ENCODE assay signal across 16 cellular contexts in genomic region chr10:104150206-104150605, GRCh38. TPM values are rescaled to one million over a fixed set of nuclear protein-coding genes. Genes with fewer than 3 reads are reported as not detected.
DNase-seq lines count a peak whose midpoint lies in the region; ATAC-seq, FAIRE-seq and TF ChIP-seq lines count a peak whose summit lies in the region.
"Had no signal": no experiment of that assay in that cellular context is flagged by ENCODE, and none has a peak within 500 bp of the region (broad histone marks: within the 10 kb centered on the region; RNA-seq: fewer than 3 reads in every experiment).

No MANE protein-coding gene starts in this region.

- H3K79me1 ChIP-seq in IMR-90 (ENCODE audit: low read depth in 1 of 2, low read length in 2 of 2) (no peaks in the 10 kb centered on the region), mesendoderm (ENCODE audit: low read length) (no peaks in the 10 kb centered on the region)

- peaks cover 20% of the 10 kb centered on the region; the same call in 2 of the 3 replicates for H3K4me1 Mint-ChIP-seq in GM23338
- H3K4me1 Mint-ChIP-seq: CD4-positive, alpha-beta memory T cell had no signal

- H2AFZ ChIP-seq in GM23338 (0 out of 2 replicates have a peak overlapping the region, but pooled peaks have one; percentile 43), IMR-90 (replicated peaks; ENCODE audit: low read length, poor library complexity) (no peak overlapping the region)

- ATAC-seq in GM23338: peak; percentile 34; the same call in 1 of the 3 replicates
- peak; percentile 24; the same call in 1 of the 2 replicates for ATAC-seq in IMR-90 (ENCODE audit: low read depth)
- ATAC-seq in HG03432 (IDR thresholded peaks at IDR 0.05; ENCODE audit: unreplicated experiment): no peak
- ATAC-seq: K562 had no signal

- in situ Hi-C loops in IMR-90 (cut with MboI; ENCODE audit: low sequenced_read_pairs): no loop called here

- H3K4me3 Mint-ChIP-seq in GM23338: no peak overlapping the region
- H3K4me3 Mint-ChIP-seq: CD4-positive, alpha-beta memory T cell had no signal

- H4K5ac ChIP-seq in IMR-90 (ENCODE audit: low read depth, low read length): no peak overlapping the region
- peak overlapping the region; percentile 5 for H4K5ac ChIP-seq in mesendoderm (ENCODE audit: low read length)

- no peaks in the 10 kb centered on the region for H3K9me1 ChIP-seq in IMR-90 (ENCODE audit: insufficient read depth, low read length)

- H2BK20ac ChIP-seq in IMR-90 (ENCODE audit: low read depth, low read length): no peak overlapping the region

- TF ChIP-seq CTCF in GM23338 (conservative IDR thresholded peaks at IDR 0.05; ENCODE audit: low read depth in 2 of 2) (no peak), IMR-90 (conservative IDR thresholded peaks at IDR 0.05; ENCODE audit: low read depth, low read length) (no peak), epithelial cell of esophagus (IDR thresholded peaks at IDR 0.05; ENCODE audit: insufficient read depth, low read depth, low read length, missing control alignments) (no peak)

- H3K9me2 ChIP-seq in GM23338 (ENCODE audit: insufficient read depth): 0 out of 2 replicates have a peak, but pooled peaks cover 6% of the 10 kb centered on the region

- H3K18ac ChIP-seq in IMR-90 (ENCODE audit: low read depth, low read length) (no peak overlapping the region), mesendoderm (ENCODE audit: low read length) (no peak overlapping the region)

- H2AK9ac ChIP-seq in IMR-90 (replicated peaks; ENCODE audit: low read depth, low read length, poor library complexity): no peak overlapping the region

- H3K27ac ChIP-seq in GM23338 (ENCODE audit: low read depth): no peak overlapping the region
- H3K27ac ChIP-seq in IMR-90 (ENCODE audit: insufficient read depth, low read length): no peak overlapping the region
- H3K27ac ChIP-seq in mesendoderm (ENCODE audit: low read depth, low read length): no peak overlapping the region
- H3K27ac ChIP-seq: C4-2B had no signal

- no peak overlapping the region for H3K23ac ChIP-seq in IMR-90 (ENCODE audit: low read depth, low read length)
- no peak overlapping the region for H3K23ac ChIP-seq in mesendoderm (ENCODE audit: low read length)

- TF ChIP-seq POLR2A in IMR-90 (IDR thresholded peaks at IDR 0.05; ENCODE audit: low read depth, low read length): no peak

- no peaks in the 10 kb centered on the region for H3K27me3 ChIP-seq in GM23338 (ENCODE audit: insufficient read depth)
- H3K27me3 ChIP-seq in IMR-90 (ENCODE audit: control insufficient read depth, insufficient read depth, low read length): peaks cover 24% of the 10 kb centered on the region
- H3K27me3 ChIP-seq in mesendoderm (ENCODE audit: insufficient read depth, low read length, poor library complexity): no peaks in the 10 kb centered on the region

- no peak overlapping the region for H3K27ac Mint-ChIP-seq in GM23338
- H3K27ac Mint-ChIP-seq: CD4-positive, alpha-beta memory T cell had no signal

- H3K4me3 ChIP-seq in GM23338 (no peak overlapping the region), IMR-90 (ENCODE audit: insufficient read depth, low read depth, low read length) (no peak overlapping the region), epithelial cell of esophagus (ENCODE audit: low read length) (no peak overlapping the region), mesendoderm (ENCODE audit: low read length) (no peak overlapping the region)
- H3K4me3 ChIP-seq: K562 had no signal

- H3K27me3 Mint-ChIP-seq in GM23338 (ENCODE audit: insufficient read depth, low read depth, poor library complexity): peaks cover 2% of the 10 kb centered on the region

- no peaks in the 10 kb centered on the region for H4K20me1 ChIP-seq in GM23338 (replicated peaks; ENCODE audit: insufficient read depth)
- H4K20me1 ChIP-seq in IMR-90 (ENCODE audit: insufficient read depth, low read length): no peaks in the 10 kb centered on the region

- intact Hi-C loops in IMR-90 (cut with micrococcal nuclease): no loop called here

- H3K36me3 ChIP-seq in GM23338 (ENCODE audit: insufficient read depth) (peaks cover 8% of the 10 kb centered on the region), IMR-90 (ENCODE audit: control insufficient read depth, insufficient read depth, low read length) (no peaks in the 10 kb centered on the region), mesendoderm (ENCODE audit: control insufficient read depth, insufficient read depth, low read length) (no peaks in the 10 kb centered on the region)
- H3K36me3 ChIP-seq: BE2C had no signal

- no peak overlapping the region for H3K9ac ChIP-seq in IMR-90 (ENCODE audit: low read depth, low read length)
- no peak overlapping the region for H3K9ac ChIP-seq in mesendoderm (ENCODE audit: low read length)

- no peak for FAIRE-seq in HTR-8/SVneo (lab: Jason Lieb, UNC)
- FAIRE-seq: GM12892, GM19239, K562 had no signal

- BruUV-seq in IMR-90 (replicated peaks; lab: Mats Ljungman, UMichigan): no TSS peak

- H3K56ac ChIP-seq in IMR-90 (ENCODE audit: extremely low read depth, insufficient read depth, low read length): no peak overlapping the region
- peak overlapping the region; percentile 57 for H3K56ac ChIP-seq in mesendoderm (ENCODE audit: low read length)

- no peak overlapping the region for H2BK15ac ChIP-seq in IMR-90 (ENCODE audit: low read depth, low read length)
- H2BK15ac ChIP-seq in mesendoderm (replicated peaks; ENCODE audit: low read depth): no peak overlapping the region

- peaks cover 3% of the 10 kb centered on the region for H3K9me3 ChIP-seq in IMR-90 (ENCODE audit: control insufficient read depth, insufficient read depth, low read length)
- H3K9me3 ChIP-seq: BE2C had no signal

- H2AK5ac ChIP-seq in IMR-90 (ENCODE audit: low read depth, low read length): no peak overlapping the region
- H2AK5ac ChIP-seq in mesendoderm (ENCODE audit: low read length): no peak overlapping the region

- no peak overlapping the region for H4K91ac ChIP-seq in IMR-90 (ENCODE audit: insufficient read depth, low read depth, low read length)

- CTCF ChIA-PET in IMR-90 (lab: Yijun Ruan, JAX): no interaction called here

- DNase-seq in GM23338 (ENCODE audit: low spot score) (no peak), IMR-90 (peak; percentile 28), epithelial cell of esophagus (ENCODE audit: low read depth) (peak; percentile 22), mesendoderm (peak; percentile 56), HTR-8/SVneo (ENCODE audit: insufficient read length, low spot score) (no peak), GM19238 (ENCODE audit: insufficient read length, low spot score) (no peak)
- DNase-seq: ACHN; BE2C; CD4-positive, alpha-beta memory T cell; DMS79; H7 had no signal

- H2BK120ac ChIP-seq in IMR-90 (ENCODE audit: low read depth, low read length): no peak overlapping the region
- no peak overlapping the region for H2BK120ac ChIP-seq in mesendoderm (ENCODE audit: low read depth, low read length)

- no peak overlapping the region for H2BK5ac ChIP-seq in IMR-90 (ENCODE audit: low read depth, low read length, poor library complexity, severe bottlenecking)
- no peak overlapping the region for H2BK5ac ChIP-seq in mesendoderm (ENCODE audit: low read length)

- H3K4ac ChIP-seq in IMR-90 (ENCODE audit: low read depth, low read length): no peak overlapping the region
- H3K4ac ChIP-seq in mesendoderm (ENCODE audit: low read depth, low read length): no peak overlapping the region

- H3K4me2 ChIP-seq in GM23338 (no peak overlapping the region), IMR-90 (ENCODE audit: low read depth, low read length) (no peak overlapping the region), mesendoderm (ENCODE audit: low read length) (no peak overlapping the region)

- no peak overlapping the region for H3K14ac ChIP-seq in IMR-90 (replicated peaks; ENCODE audit: low read depth, low read length)

- dilution Hi-C loops in IMR-90 (cut with HindIII; ENCODE audit: low sequenced_read_pairs, unreplicated experiment): no loop called here

- no peaks in the 10 kb centered on the region for H3K79me2 ChIP-seq in GM23338 (replicated peaks; ENCODE audit: insufficient read depth)
- H3K79me2 ChIP-seq in mesendoderm (ENCODE audit: control insufficient read depth, insufficient read depth, low read length): no peaks in the 10 kb centered on the region

- no peak for TF ChIP-seq RAD21 in IMR-90 (IDR thresholded peaks at IDR 0.05; ENCODE audit: low read length)

- H3F3A ChIP-seq in GM23338 (replicated peaks; ENCODE audit: low read depth): no peaks in the 10 kb centered on the region

- POLR2A ChIA-PET in IMR-90 (lab: Charles Lee; ENCODE audit: unreplicated experiment): no interaction called here

- H4K8ac ChIP-seq in IMR-90 (ENCODE audit: low read depth in 2 of 2, low read length in 2 of 2) (no peak overlapping the region), mesendoderm (ENCODE audit: low read depth, low read length) (no peak overlapping the region)

- peaks cover 7% of the 10 kb centered on the region; the same call in 2 of the 3 replicates for H3K9me3 Mint-ChIP-seq in GM23338

- peaks cover 7% of the 10 kb centered on the region for H3K4me1 ChIP-seq in GM23338 (ENCODE audit: insufficient read depth)
- H3K4me1 ChIP-seq in IMR-90 (ENCODE audit: control insufficient read depth, insufficient read depth, low read length): no peaks in the 10 kb centered on the region
- H3K4me1 ChIP-seq in mesendoderm (ENCODE audit: control insufficient read depth, low read depth, low read length): peaks cover under 1% of the 10 kb centered on the region
- H3K4me1 ChIP-seq: BE2C had no signal

- H3K36me3 Mint-ChIP-seq in GM23338 (ENCODE audit: low read depth): peaks cover 5% of the 10 kb centered on the region; the same call in 2 of the 3 replicates

TF ChIP-seq in GM23338, 12 proteins besides CTCF, POLR2A, EP300 and RAD21:
- TF ChIP-seq JUNB (IDR thresholded peaks at IDR 0.05; ENCODE audit: unreplicated experiment) (no peak), ZNF114 (CRISPR knock-in tag; IDR thresholded peaks at IDR 0.05) (no peak), EZH2phosphoT487 (IDR thresholded peaks at IDR 0.05; ENCODE audit: unreplicated experiment) (no peak), NANOG (IDR thresholded peaks at IDR 0.05; ENCODE audit: borderline replicate concordance) (no peak), STAT1 (IDR thresholded peaks at IDR 0.05; ENCODE audit: unreplicated experiment) (no peak)
TF ChIP-seq in GM23338: peak in this region for 0.

TF ChIP-seq in IMR-90, 13 proteins besides CTCF, POLR2A, EP300 and RAD21:
- no peak for TF ChIP-seq NFE2L2 (IDR thresholded peaks at IDR 0.05; ENCODE audit: low read depth, low read length)
- no peak for TF ChIP-seq BHLHE40 (IDR thresholded peaks at IDR 0.05; ENCODE audit: low read depth, low read length)
- TF ChIP-seq CEBPB (IDR thresholded peaks at IDR 0.05; ENCODE audit: low read depth, low read length): no peak
- TF ChIP-seq RCOR1 (IDR thresholded peaks at IDR 0.05; ENCODE audit: insufficient replicate concordance, low read length): no peak
- no peak for TF ChIP-seq MAZ (IDR thresholded peaks at IDR 0.05; ENCODE audit: borderline replicate concordance, low read depth, low read length)
- TF ChIP-seq RFX5 (IDR thresholded peaks at IDR 0.05; ENCODE audit: low read depth, low read length): no peak

RNA-seq across cellular contexts. Expression of gene SFR1, which starts 28.2 kb away (rescaled TPM):
- 8.3 and 8.8 TPM in 2 replicates for total RNA-seq in GM23338 (2014; rRNA removed; shearing (Covaris generic))
- polyA plus RNA-seq in GM23338 (2016; fragmentation: Nextera tagmentation; extraction: Ambion mirVana) (10.1 and 13.0 TPM in 2 replicates), IMR-90 (2012; rRNA removed) (2.0 and 2.3 TPM in 2 replicates)
- 1.6 and 5.6 TPM in 2 replicates for total RNA-seq in IMR-90 (2012; rRNA removed)
- polyA plus RNA-seq in IMR-90 (2012; cell fraction: cytosol; rRNA removed): 0.42 and 1.0 TPM in 2 replicates
- 0.08 and 1.3 TPM in 2 replicates for polyA plus RNA-seq in IMR-90 (2012; cell fraction: nucleus; rRNA removed; ENCODE audit: low replicate concordance)
- polyA plus RNA-seq in mesendoderm (2013, experiment 1 of 2): 7.7 TPM
- polyA plus RNA-seq in mesendoderm (2013, experiment 2 of 2): 7.5 TPM

Comparison
In these comparisons a context has a peak if more than half of its experiments do, and no peak if none do; other contexts are left out.
1. DNase-seq: peak in IMR-90 (single experiment), epithelial cell of esophagus (single experiment) and mesendoderm (single experiment); none in GM23338 (single experiment), HTR-8/SVneo (single experiment) and GM19238 (single experiment).